ENCODE assay signal across 14 cellular contexts in the genomic region with DNA sequence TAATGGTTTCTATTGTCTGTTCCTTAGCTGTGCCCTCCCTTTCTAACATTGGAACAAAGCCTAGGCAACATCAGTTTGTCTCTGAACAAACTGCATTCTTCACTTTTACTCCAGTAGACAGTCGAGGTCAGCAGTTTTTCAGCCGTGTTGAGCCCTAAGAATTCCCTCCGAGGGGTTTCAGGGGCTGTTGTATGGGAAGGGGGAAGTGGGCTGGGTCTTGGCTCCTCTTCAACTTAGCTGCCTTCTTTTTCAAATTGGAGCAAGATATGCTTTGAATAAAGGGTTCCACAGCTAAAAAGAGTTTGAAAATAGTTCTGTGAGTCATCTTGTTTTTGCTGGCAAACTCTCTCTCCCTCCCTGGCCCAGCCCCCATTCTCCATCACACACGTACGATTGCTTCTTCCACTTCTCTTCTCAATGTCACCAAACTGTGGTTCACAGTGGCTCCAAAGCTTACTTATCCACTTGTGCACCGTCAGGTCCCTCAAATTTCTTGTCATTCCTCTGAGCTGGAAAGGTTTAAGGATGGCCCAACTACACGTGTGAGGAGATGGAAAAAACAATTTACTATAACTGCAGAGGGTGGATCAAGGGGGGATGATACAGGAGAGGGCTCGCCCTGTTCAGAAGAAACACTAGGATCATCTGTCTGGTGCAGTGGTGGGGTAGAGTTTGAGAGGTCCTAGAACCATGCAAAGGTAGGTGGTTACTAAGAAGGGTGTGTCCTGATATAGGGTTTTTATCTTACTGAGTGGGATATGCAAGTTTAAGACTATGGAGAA. TPM values are rescaled to one million over a fixed set of nuclear protein-coding genes. Genes with fewer than 3 reads are reported as not detected.
DNase-seq lines count a peak whose midpoint lies in the region; ATAC-seq and TF ChIP-seq lines count a peak whose summit lies in the region.
"Had no signal": no experiment of that assay in that cellular context is flagged by ENCODE, and none has a peak within 500 bp of the region (broad histone marks: within the 10 kb centered on the region; RNA-seq: fewer than 3 reads in every experiment).

No MANE protein-coding gene starts in this region.

- no peak for ATAC-seq in GM21381 (IDR thresholded peaks at IDR 0.05; ENCODE audit: unreplicated experiment)

- no peaks in the 10 kb centered on the region for H3K36me3 ChIP-seq in adipocyte (ENCODE audit: control insufficient read depth, insufficient read depth, low read length, severe bottlenecking)
- no peaks in the 10 kb centered on the region for H3K36me3 ChIP-seq in skeletal muscle satellite cell (ENCODE audit: insufficient read depth, low read length)
- H3K36me3 ChIP-seq: cardiac muscle cell, heart right ventricle had no signal

- TF ChIP-seq CTCF in HFF-Myc (IDR thresholded peaks at IDR 0.05; ENCODE audit: low read depth, low read length, missing control alignments) (no peak), foreskin fibroblast (IDR thresholded peaks at IDR 0.05; ENCODE audit: low read depth, low read length) (no peak)

- H3K4me1 ChIP-seq in adipocyte (ENCODE audit: control insufficient read depth, insufficient read depth, low read length) (peaks cover 22% of the 10 kb centered on the region), skeletal muscle satellite cell (ENCODE audit: control insufficient read depth, insufficient read depth, low read length) (peaks cover 12% of the 10 kb centered on the region)

- no peaks in the 10 kb centered on the region for H3K27me3 ChIP-seq in adipocyte (replicated peaks; ENCODE audit: control insufficient read depth, insufficient read depth, low read length)
- H3K27me3 ChIP-seq in skeletal muscle satellite cell (ENCODE audit: control insufficient read depth, insufficient read depth, low read length): no peaks in the 10 kb centered on the region
- H3K27me3 ChIP-seq: cardiac muscle cell, heart right ventricle had no signal

- DNase-seq in HFF-Myc (ENCODE audit: extremely low read depth, low read depth): peak; percentile 26
- peak; percentile 63 for DNase-seq in adipocyte (ENCODE audit: low read depth)
- peak; percentile 57 to 83 for DNase-seq in foreskin fibroblast
- no peak for DNase-seq in H4 (ENCODE audit: low spot score)
- DNase-seq in NCI-H2081 treated with DMSO at 0.1 percent for 48 hours (lab: John Stamatoyannopoulos, UW): no peak
- DNase-seq in NCI-H524 (lab: John Stamatoyannopoulos, UW): no peak
- DNase-seq: activated CD8-positive, alpha-beta memory T cell treated with anti-CD3 and anti-CD28 coated beads, Interleukin-2, amount 50 U/mL, for 4 hours; DMS53; NCI-H1092 treated with DMSO at 0.1 percent for 48 hours; stimulated activated naive CD4-positive, alpha-beta T cell had no signal

- H3K9ac ChIP-seq in adipocyte (ENCODE audit: low read length) (peak overlapping the region; percentile 66), skeletal muscle satellite cell (ENCODE audit: low read depth, low read length) (peak overlapping the region; percentile 40)

- no peak overlapping the region for H3K4me3 ChIP-seq in HFF-Myc (replicated peaks; ENCODE audit: low read depth, low read length)
- H3K4me3 ChIP-seq in adipocyte (ENCODE audit: low read length): peak overlapping the region; percentile 72
- peak overlapping the region; percentile 4 to 14 for H3K4me3 ChIP-seq in foreskin fibroblast (ENCODE audit: low read depth in 1 of 2, low read length in 2 of 2)
- peak overlapping the region; percentile 57 for H3K4me3 ChIP-seq in skeletal muscle satellite cell (ENCODE audit: low read length)
- H3K4me3 ChIP-seq: cardiac muscle cell had no signal

- peak overlapping the region; percentile 73 for H3K4me2 ChIP-seq in skeletal muscle satellite cell (ENCODE audit: low read length)

- no peaks in the 10 kb centered on the region for H3K9me3 ChIP-seq in adipocyte (ENCODE audit: control insufficient read depth, low read length)
- H3K9me3 ChIP-seq in skeletal muscle satellite cell (replicated peaks; ENCODE audit: low read length): no peaks in the 10 kb centered on the region

RNA-seq across cellular contexts. Expression of gene MAML3, which starts 9.2 kb away (rescaled TPM):
- total RNA-seq in skeletal muscle satellite cell (2012; rRNA removed): 0.51 and 1.3 TPM in 2 replicates
- total RNA-seq in H4 (2014; rRNA removed; shearing (Covaris generic)): 0.21 and 0.43 TPM in 2 replicates

Comparison
In these comparisons a context has a peak if more than half of its experiments do, and no peak if none do; other contexts are left out.
1. DNase-seq: peak in HFF-Myc (single experiment), adipocyte (single experiment) and foreskin fibroblast (2 of 2); none in H4 (single experiment), NCI-H2081 treated with DMSO at 0.1 percent for 48 hours (single experiment) and NCI-H524 (0 of 2).